ENCODE assay signal across 21 cellular contexts in the genomic region with DNA sequence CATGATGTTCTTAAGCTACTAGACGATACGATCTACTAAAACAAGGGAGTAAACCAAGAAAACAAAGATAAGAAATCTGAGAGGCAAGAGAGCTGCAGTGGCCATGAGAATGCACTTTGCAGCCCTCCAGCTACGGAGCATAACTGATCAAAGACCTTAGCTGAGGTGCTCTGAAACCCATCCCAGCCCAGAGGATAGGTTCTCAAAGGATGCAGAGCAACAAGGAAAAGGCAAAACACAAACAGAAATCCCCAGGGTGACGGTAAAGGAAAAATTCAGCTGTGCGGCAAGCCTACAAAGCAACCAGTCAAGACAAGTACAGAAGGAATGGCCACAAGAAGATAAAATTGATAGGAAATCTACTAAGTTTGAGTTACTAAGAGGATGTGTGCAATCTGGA. TPM values are rescaled to one million over a fixed set of nuclear protein-coding genes. Genes with fewer than 3 reads are reported as not detected.
"Had no signal": no experiment of that assay in that cellular context is flagged by ENCODE, and none has a peak within 500 bp of the region (broad histone marks: within the 10 kb centered on the region; RNA-seq: fewer than 3 reads in every experiment).

No MANE protein-coding gene starts in this region.

- DNase-seq: colonic mucosa; dermis blood vessel endothelial cell; esophagus squamous epithelium; foreskin melanocyte; head of caudate nucleus; kidney glomerular epithelial cell; mammary epithelial cell; naive thymus-derived CD4-positive, alpha-beta T cell; sigmoid colon; stimulated activated CD4-positive, alpha-beta T cell treated with anti-CD3 and anti-CD28 coated beads, Interleukin-12 subunit alpha, Interleukin-12 subunit beta, amount 100 ng/mL, for 4 hours; stimulated activated CD4-positive, alpha-beta T cell treated with anti-CD3 and anti-CD28 coated beads, Interleukin-2, amount 100 ng/mL, for 48 hours; stimulated activated CD8-positive, alpha-beta memory T cell treated with anti-CD3 and anti-CD28 coated beads, Interleukin-4, amount 100 ng/mL, for 48 hours; tibial artery; upper lobe of right lung had no signal

- H3K4me2 ChIP-seq: hepatocyte had no signal

- H3K9me3 ChIP-seq: colonic mucosa, esophagus squamous epithelium, neutrophil, sigmoid colon, tibial artery, upper lobe of right lung had no signal

- ATAC-seq: left lobe of liver; naive thymus-derived CD4-positive, alpha-beta T cell; stimulated activated effector memory CD8-positive, alpha-beta T cell treated with anti-CD3 and anti-CD28 coated beads, Interleukin-12 subunit alpha, Interleukin-12 subunit beta, amount 100 ng/mL, for 72 hours; upper lobe of right lung had no signal

- H2AFZ ChIP-seq: hepatocyte had no signal

- H3K27me3 ChIP-seq: colonic mucosa, hepatocyte, sigmoid colon, tibial artery, upper lobe of right lung had no signal

- H3K36me3 ChIP-seq: colonic mucosa, esophagus squamous epithelium, neutrophil, sigmoid colon, tibial artery, upper lobe of right lung had no signal

- H3K79me2 ChIP-seq: hepatocyte had no signal

- H3K4me1 ChIP-seq: colonic mucosa, upper lobe of right lung had no signal

- H3K27ac ChIP-seq: colonic mucosa, esophagus squamous epithelium, hepatocyte, neutrophil, sigmoid colon, skin epidermis, tibial artery, upper lobe of right lung had no signal

- H3K4me3 ChIP-seq: colonic mucosa, esophagus squamous epithelium, hepatocyte, sigmoid colon, skin epidermis, tibial artery, upper lobe of right lung had no signal

RNA-seq across cellular contexts. Expression of gene CFAP300, which starts 32.5 kb away (rescaled TPM):
- total RNA-seq: dermis blood vessel endothelial cell; left lobe of liver; mononuclear cell; naive thymus-derived CD4-positive, alpha-beta T cell had no signal
- polyA plus RNA-seq: naive thymus-derived CD4-positive, alpha-beta T cell; neural cell had no signal
